Comparison of ENCODE assay signal across 21 cellular contexts in the genomic region with DNA sequence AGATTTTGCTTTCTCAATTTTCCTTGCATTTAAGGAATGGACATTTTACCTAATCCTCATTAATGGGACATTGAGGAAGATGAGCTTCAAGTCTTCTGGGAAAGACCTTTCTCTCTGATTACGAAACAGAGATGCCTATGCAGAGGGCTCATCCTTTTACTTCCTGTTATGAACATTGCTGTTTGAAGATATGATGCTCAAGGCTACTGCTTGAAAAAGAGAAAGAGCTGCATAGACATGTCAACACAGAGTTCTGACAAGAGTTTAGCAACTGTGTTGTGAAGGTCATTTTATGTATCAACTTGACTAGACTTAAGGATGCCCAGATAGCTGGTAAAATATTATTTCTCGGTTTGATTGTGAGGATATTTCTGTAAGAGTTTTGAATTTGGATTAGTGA.
"Had no signal": no experiment of that assay in that cellular context is flagged by ENCODE, and none has a peak within 500 bp of the region (broad histone marks: within the 10 kb centered on the region; RNA-seq: fewer than 3 reads in every experiment).

No MANE protein-coding gene starts in this region.

- DNase-seq: activated CD4-positive, alpha-beta memory T cell treated with anti-CD3 and anti-CD28 coated beads, Interleukin-2, amount 10 ng/mL, durations not matched to agents 7 days and 5 days; activated CD4-positive, alpha-beta T cell treated with anti-CD3 and anti-CD28 coated beads for 36 hours; activated CD4-positive, alpha-beta T cell treated with anti-CD3 and anti-CD28 coated beads, Interleukin-2, amount 50 U/mL, for 1 hour; activated gamma-delta T cell; activated naive CD4-positive, alpha-beta T cell treated with anti-CD3 and anti-CD28 coated beads for 36 hours; activated T-cell treated with anti-CD3 and anti-CD28 coated beads for 4 hours; activated T-cell treated with anti-CD3 and anti-CD28 coated beads, Interleukin-2, amount 50 U/mL, for 48 hours; brain microvascular endothelial cell; colonic mucosa; NCI-H1048; NCI-H1930; NCI-H2171 treated with DMSO at 0.1 percent for 48 hours; NCI-H226; NCI-H526 treated with DMSO at 0.1 percent for 48 hours; NK-92 treated with Interleukin-12 subunit alpha and Interleukin-12 subunit beta, amount 100 ng/mL, for 24 hours; PC-3; SHP77 treated with DMSO at 0.1 percent for 48 hours; T-cell; T-helper 2 cell; T1000; WERI-Rb-1 had no signal
